ENCODE assay signal across 1 cellular context in genomic region chr14:74964787-74965769, GRCh38.
TF ChIP-seq lines count a peak whose summit lies in the region.

No MANE protein-coding gene starts in this region.

TF ChIP-seq in K562, 482 proteins besides CTCF, POLR2A, EP300 and RAD21:
- no peak for TF ChIP-seq EP400 (IDR thresholded peaks at IDR 0.05)
- TF ChIP-seq RBM25 (IDR thresholded peaks at IDR 0.05; ENCODE audit: low read depth, low read length, severe bottlenecking): peak; percentile 91
